In the genomic region with DNA sequence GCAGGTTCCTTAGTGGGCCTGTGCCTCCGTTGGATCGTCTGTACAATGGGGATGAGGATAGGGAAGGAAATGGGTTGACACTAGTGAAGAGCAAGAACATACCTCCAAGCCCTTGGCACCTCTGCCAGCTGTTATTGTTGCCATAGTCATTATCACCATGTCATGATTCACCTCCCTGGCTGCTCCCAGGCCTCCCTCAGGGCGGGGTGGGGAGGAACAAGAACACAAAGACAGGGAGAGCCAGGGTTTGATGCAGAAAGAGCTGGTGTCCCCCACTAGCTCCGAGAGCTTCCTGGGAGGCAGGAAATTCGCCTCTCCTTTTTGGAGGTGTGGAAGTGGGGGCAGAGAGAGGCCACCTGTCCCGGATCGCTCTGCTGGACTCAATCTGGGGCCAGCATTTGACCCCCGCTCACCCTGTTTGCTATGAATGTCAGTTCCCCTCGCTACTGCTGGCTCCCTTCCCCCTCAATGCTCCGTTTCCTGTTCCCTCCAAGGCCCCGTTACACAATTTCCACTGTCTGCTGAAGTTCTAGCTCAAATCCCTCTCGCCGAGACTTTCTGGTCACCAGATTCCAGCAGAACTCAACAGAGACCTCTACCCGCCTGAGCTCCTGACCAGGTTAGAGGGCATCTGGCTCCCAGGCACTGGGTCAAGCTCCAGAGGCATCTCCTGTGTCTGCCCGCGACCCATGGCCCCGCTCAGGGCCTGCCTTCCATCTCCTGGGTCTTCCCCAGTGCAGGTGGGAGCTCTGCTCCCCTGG, we compare ENCODE assay signal across 9 cellular contexts. TPM values are rescaled to one million over a fixed set of nuclear protein-coding genes. Genes with fewer than 3 reads are reported as not detected.
A peak's percentile ranks its signal among the peaks of the same experiment; 100 is the strongest.
DNase-seq lines count a peak whose midpoint lies in the region; ATAC-seq and TF ChIP-seq lines count a peak whose summit lies in the region.
"Had no signal": no experiment of that assay in that cellular context is flagged by ENCODE, and none has a peak within 500 bp of the region (broad histone marks: within the 10 kb centered on the region; RNA-seq: fewer than 3 reads in every experiment).

No MANE protein-coding gene starts in this region.

- TF ChIP-seq CTCF in breast epithelium (IDR thresholded peaks at IDR 0.05) (no peak), upper lobe of left lung (IDR thresholded peaks at IDR 0.05) (no peak), MM.1S (IDR thresholded peaks at IDR 0.05; ENCODE audit: low read length) (no peak)

- H3K9ac ChIP-seq in MM.1S (ENCODE audit: low read length): no peak overlapping the region

- no peak overlapping the region for H3K4me2 ChIP-seq in MM.1S (ENCODE audit: low read depth, low read length)

- H3K4me1 ChIP-seq in breast epithelium (peaks cover 0 to 2% of the 10 kb centered on the region in 2 donors), upper lobe of left lung (peaks cover 41 to 69% (median 48%) of the 10 kb centered on the region in 4 donors), MM.1S (ENCODE audit: low read length) (no peaks in the 10 kb centered on the region)

- WGBS in upper lobe of left lung, 2 donors: 59 to 61% methylated on average over 17 of the region's 17 CpGs

- no peak for DNase-seq in activated T-cell treated with anti-CD3 and anti-CD28 coated beads, Interleukin-2, amount 50 U/mL, for 4 hours
- no peak for DNase-seq in activated T-cell treated with anti-CD3 and anti-CD28 coated beads, Interleukin-2, amount 50 U/mL, for 1 hour
- DNase-seq in breast epithelium (ENCODE audit: low spot score in 2 of 2): no peak
- DNase-seq in lung microvascular endothelial cell (ENCODE audit: low read depth in 2 of 2): peak; percentile 46 to 69
- DNase-seq in upper lobe of left lung: peak in 1 of 2 donors; percentile 67
- DNase-seq in HEK293T (ENCODE audit: extremely low spot score): no peak
- no peak for DNase-seq in MM.1S
- DNase-seq: NCI-H524 had no signal

- peak; percentile 52 to 56 for ATAC-seq in activated T-cell treated with anti-CD3 and anti-CD28 coated beads, Interleukin-2, amount 50 U/mL, for 4 hours
- ATAC-seq in upper lobe of left lung (ENCODE audit: low FRiP score in 2 of 2): peak; percentile 69 to 78
- no peak for ATAC-seq in GM19463 (IDR thresholded peaks at IDR 0.05; ENCODE audit: unreplicated experiment)

- no peaks in the 10 kb centered on the region for H3K9me3 ChIP-seq in breast epithelium
- no peaks in the 10 kb centered on the region for H3K9me3 ChIP-seq in upper lobe of left lung
- no peaks in the 10 kb centered on the region for H3K9me3 ChIP-seq in MM.1S (replicated peaks; ENCODE audit: insufficient read depth, low read length)

- H3K27me3 ChIP-seq in breast epithelium: no peaks in the 10 kb centered on the region
- H3K27me3 ChIP-seq in upper lobe of left lung: no peaks in the 10 kb centered on the region
- no peaks in the 10 kb centered on the region for H3K27me3 ChIP-seq in MM.1S (replicated peaks; ENCODE audit: insufficient read depth, low read length)

- peaks cover 95% of the 10 kb centered on the region for H3K79me2 ChIP-seq in MM.1S (ENCODE audit: low read length)

- peak in 1 of 4 donors; percentile 33 for TF ChIP-seq EP300 in upper lobe of left lung (IDR thresholded peaks at IDR 0.05)

- peaks cover 3% of the 10 kb centered on the region for H3K27me3 Mint-ChIP-seq in activated T-cell treated with anti-CD3 and anti-CD28 coated beads, Interleukin-2, amount 50 U/mL, for 4 hours (ENCODE audit: low read depth)

- H3K27ac ChIP-seq in breast epithelium (peak overlapping the region; percentile 54 to 89), upper lobe of left lung (peak overlapping the region; percentile 87 to 90 (median 88)), MM.1S (ENCODE audit: low read length) (no peak overlapping the region)

- H3K4me3 ChIP-seq in breast epithelium: peak overlapping the region in 2 of 3 donors; percentile 0 to 6
- peak overlapping the region in 1 of 4 donors; percentile 4 for H3K4me3 ChIP-seq in upper lobe of left lung
- no peak overlapping the region for H3K4me3 ChIP-seq in MM.1S (ENCODE audit: low read length)

- no peaks in the 10 kb centered on the region for H3K36me3 ChIP-seq in breast epithelium
- H3K36me3 ChIP-seq in upper lobe of left lung: no peaks in the 10 kb centered on the region
- H3K36me3 ChIP-seq in MM.1S (replicated peaks; ENCODE audit: insufficient read depth, low read length): no peaks in the 10 kb centered on the region

- POLR2A ChIA-PET in HEK293T (lab: Yijun Ruan, JAX): interaction anchor here (1.1 to 1.2 kb wide), 2 partner anchors 9 to 59 kb away, joined by 3 to 4 read pairs; a partner anchor contains a TSS

- no peaks in the 10 kb centered on the region for H3K9me3 Mint-ChIP-seq in activated T-cell treated with anti-CD3 and anti-CD28 coated beads, Interleukin-2, amount 50 U/mL, for 4 hours

- TF ChIP-seq POLR2A in breast epithelium (IDR thresholded peaks at IDR 0.05) (no peak), upper lobe of left lung (IDR thresholded peaks at IDR 0.05) (peak in 1 of 4 donors; percentile 53)

- peak overlapping the region; percentile 16 for H3K4me3 Mint-ChIP-seq in activated T-cell treated with anti-CD3 and anti-CD28 coated beads, Interleukin-2, amount 50 U/mL, for 4 hours

- no peaks in the 10 kb centered on the region for H3F3A ChIP-seq in MM.1S (ENCODE audit: insufficient read depth, low read length)

- no peaks in the 10 kb centered on the region for H3K9me2 ChIP-seq in MM.1S (replicated peaks; ENCODE audit: insufficient read depth, low read length)

- intact Hi-C loops in breast epithelium (cut with DNase I; ENCODE audit: low total_unique reads): no loop called here

- H3K4me1 Mint-ChIP-seq in activated T-cell treated with anti-CD3 and anti-CD28 coated beads, Interleukin-2, amount 50 U/mL, for 4 hours (ENCODE audit: low read depth): peaks cover 2% of the 10 kb centered on the region

- H3K36me3 Mint-ChIP-seq in activated T-cell treated with anti-CD3 and anti-CD28 coated beads, Interleukin-2, amount 50 U/mL, for 4 hours (ENCODE audit: insufficient read depth): no peaks in the 10 kb centered on the region

- CTCF ChIA-PET in HEK293T (lab: Yijun Ruan, JAX): interaction anchor here (1.2 to 1.7 kb wide), 2 partner anchors 12 to 50 kb away, joined by 3 read pairs; no protein-coding TSS in a partner anchor

- H4K20me1 ChIP-seq in MM.1S (ENCODE audit: insufficient read depth, low read length): peaks cover 17% of the 10 kb centered on the region

- no peak overlapping the region for H2AFZ ChIP-seq in MM.1S (ENCODE audit: low read length)

TF ChIP-seq in HEK293T, 16 proteins besides CTCF, POLR2A, EP300 and RAD21:
- TF ChIP-seq TARDBP (IDR thresholded peaks at IDR 0.05): no peak
- TF ChIP-seq BHLHE40 (IDR thresholded peaks at IDR 0.05; ENCODE audit: borderline replicate concordance): no peak
- TF ChIP-seq HDGF (IDR thresholded peaks at IDR 0.05; ENCODE audit: borderline replicate concordance): no peak
- no peak for TF ChIP-seq ELF4 (IDR thresholded peaks at IDR 0.05)
- TF ChIP-seq, protein P1, sequence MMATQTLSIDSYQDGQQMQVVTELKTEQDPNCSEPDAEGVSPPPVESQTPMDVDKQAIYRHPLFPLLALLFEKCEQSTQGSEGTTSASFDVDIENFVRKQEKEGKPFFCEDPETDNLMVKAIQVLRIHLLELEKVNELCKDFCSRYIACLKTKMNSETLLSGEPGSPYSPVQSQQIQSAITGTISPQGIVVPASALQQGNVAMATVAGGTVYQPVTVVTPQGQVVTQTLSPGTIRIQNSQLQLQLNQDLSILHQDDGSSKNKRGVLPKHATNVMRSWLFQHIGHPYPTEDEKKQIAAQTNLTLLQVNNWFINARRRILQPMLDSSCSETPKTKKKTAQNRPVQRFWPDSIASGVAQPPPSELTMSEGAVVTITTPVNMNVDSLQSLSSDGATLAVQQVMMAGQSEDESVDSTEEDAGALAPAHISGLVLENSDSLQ (IDR thresholded peaks at IDR 0.05): no peak
- TF ChIP-seq ARNT (IDR thresholded peaks at IDR 0.05): no peak
- TF ChIP-seq FOXA1 (IDR thresholded peaks at IDR 0.05): no peak
- TF ChIP-seq CTBP1 (IDR thresholded peaks at IDR 0.05; ENCODE audit: borderline replicate concordance): no peak
- TF ChIP-seq SUZ12 (IDR thresholded peaks at IDR 0.05): no peak
- TF ChIP-seq LEF1 (IDR thresholded peaks at IDR 0.05; ENCODE audit: borderline replicate concordance): no peak
- TF ChIP-seq ZNF384 (IDR thresholded peaks at IDR 0.05): no peak
- TF ChIP-seq FOXM1 (IDR thresholded peaks at IDR 0.05; ENCODE audit: borderline replicate concordance): no peak
- TF ChIP-seq NFRKB (IDR thresholded peaks at IDR 0.05): no peak
TF ChIP-seq in HEK293T: peak in this region for 0.

RNA-seq across cellular contexts. Expression of a gene that starts 9.1 kb away (rescaled TPM):
- total RNA-seq in activated T-cell treated with anti-CD3 and anti-CD28 coated beads, Interleukin-2, amount 50 U/mL, for 4 hours: 1 to 10 TPM in 1 of 3 donors, under 1 TPM in 2; 0.63 to 1.0 (median 0.81) TPM
- 100 to 1,000 TPM in 2 of 3 donors, 10 to 100 TPM in 1; 72.0 to 344 (median 112) TPM for total RNA-seq in breast epithelium
- 35.1 and 69.2 TPM in 2 replicates for total RNA-seq in lung microvascular endothelial cell
- total RNA-seq in upper lobe of left lung: 100 to 1,000 TPM in 4 of 6 donors, 10 to 100 TPM in 2; 60.8 to 313 (median 145) TPM

RNA-seq across cellular contexts. Expression of a gene that starts 13.1 kb away (rescaled TPM):
- total RNA-seq in activated T-cell treated with anti-CD3 and anti-CD28 coated beads, Interleukin-2, amount 50 U/mL, for 4 hours: not detected
- 1 to 10 TPM; 1.8 to 7.2 (median 2.6) TPM for total RNA-seq in breast epithelium
- total RNA-seq in lung microvascular endothelial cell: 0.65 and 4.4 TPM in 2 replicates
- 10 to 100 TPM in 2 of 6 donors, 1 to 10 TPM in 4; 2.6 to 61.8 (median 4.2) TPM for total RNA-seq in upper lobe of left lung

Comparison
In these comparisons a context has a peak if more than half of its experiments do, and no peak if none do; other contexts are left out.
1. DNase-seq: peak in lung microvascular endothelial cell (2 of 2); none in activated T-cell treated with anti-CD3 and anti-CD28 coated beads, Interleukin-2, amount 50 U/mL, for 4 hours (single experiment), activated T-cell treated with anti-CD3 and anti-CD28 coated beads, Interleukin-2, amount 50 U/mL, for 1 hour (single experiment), breast epithelium (0 of 2), HEK293T (single experiment) and MM.1S (single experiment).
2. RNA of a gene that starts 9.1 kb away (total RNA-seq): 60.8 to 313 TPM in upper lobe of left lung, 72.0 to 344 TPM in breast epithelium and 35.1 to 69.2 TPM in lung microvascular endothelial cell; 0.63 to 1.0 TPM in activated T-cell treated with anti-CD3 and anti-CD28 coated beads, Interleukin-2, amount 50 U/mL, for 4 hours; every median in the first group is over 10 times any median in the second.